1 cellular context compared by ENCODE assay signal in the genomic region with DNA sequence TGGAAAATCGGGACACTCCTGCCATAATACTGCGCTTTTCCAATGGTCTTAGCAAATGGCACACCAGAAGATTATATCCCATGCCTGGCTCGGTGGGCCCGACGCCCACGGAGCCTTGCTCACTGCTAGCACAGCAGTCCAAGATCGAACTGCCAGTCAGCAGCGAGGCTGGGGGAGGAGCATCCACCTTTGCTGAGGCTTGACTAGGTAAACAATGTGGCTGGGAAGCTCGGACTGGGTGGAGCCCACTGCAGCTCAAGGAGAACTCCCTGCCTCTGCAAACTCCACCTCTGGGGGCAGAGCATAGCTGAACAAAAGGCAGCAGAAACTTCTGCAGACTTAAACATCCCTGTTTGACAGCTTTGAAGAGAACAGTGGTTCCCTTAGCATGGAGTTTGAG.
TF ChIP-seq lines count a peak whose summit lies in the region.

No MANE protein-coding gene starts in this region.

TF ChIP-seq in HCT116, 20 proteins besides CTCF, POLR2A, EP300 and RAD21:
- no peak for TF ChIP-seq FOSL1 (IDR thresholded peaks at IDR 0.05; ENCODE audit: low read depth)
- no peak for TF ChIP-seq ELF1 (IDR thresholded peaks at IDR 0.05; ENCODE audit: borderline replicate concordance, low read depth)
- TF ChIP-seq, protein P1, sequence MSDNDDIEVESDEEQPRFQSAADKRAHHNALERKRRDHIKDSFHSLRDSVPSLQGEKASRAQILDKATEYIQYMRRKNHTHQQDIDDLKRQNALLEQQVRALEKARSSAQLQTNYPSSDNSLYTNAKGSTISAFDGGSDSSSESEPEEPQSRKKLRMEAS (IDR thresholded peaks at IDR 0.05) = no peak
- no peak for TF ChIP-seq SIN3A (IDR thresholded peaks at IDR 0.05; ENCODE audit: low read depth)
- no peak for TF ChIP-seq EZH2 (IDR thresholded peaks at IDR 0.05)
- TF ChIP-seq CBX3 (IDR thresholded peaks at IDR 0.05; ENCODE audit: low read depth) = no peak
- TF ChIP-seq, protein P2, sequence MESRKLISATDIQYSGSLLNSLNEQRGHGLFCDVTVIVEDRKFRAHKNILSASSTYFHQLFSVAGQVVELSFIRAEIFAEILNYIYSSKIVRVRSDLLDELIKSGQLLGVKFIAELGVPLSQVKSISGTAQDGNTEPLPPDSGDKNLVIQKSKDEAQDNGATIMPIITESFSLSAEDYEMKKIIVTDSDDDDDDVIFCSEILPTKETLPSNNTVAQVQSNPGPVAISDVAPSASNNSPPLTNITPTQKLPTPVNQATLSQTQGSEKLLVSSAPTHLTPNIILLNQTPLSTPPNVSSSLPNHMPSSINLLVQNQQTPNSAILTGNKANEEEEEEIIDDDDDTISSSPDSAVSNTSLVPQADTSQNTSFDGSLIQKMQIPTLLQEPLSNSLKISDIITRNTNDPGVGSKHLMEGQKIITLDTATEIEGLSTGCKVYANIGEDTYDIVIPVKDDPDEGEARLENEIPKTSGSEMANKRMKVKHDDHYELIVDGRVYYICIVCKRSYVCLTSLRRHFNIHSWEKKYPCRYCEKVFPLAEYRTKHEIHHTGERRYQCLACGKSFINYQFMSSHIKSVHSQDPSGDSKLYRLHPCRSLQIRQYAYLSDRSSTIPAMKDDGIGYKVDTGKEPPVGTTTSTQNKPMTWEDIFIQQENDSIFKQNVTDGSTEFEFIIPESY (IDR thresholded peaks at IDR 0.05; ENCODE audit: extremely low read depth, insufficient replicate concordance, low read length) = no peak
